In genomic region chr2:133120310-133120709, GRCh38 we compare ENCODE assay signal across 9 cellular contexts.
"Had no signal": no experiment of that assay in that cellular context is flagged by ENCODE, and none has a peak within 500 bp of the region (broad histone marks: within the 10 kb centered on the region; RNA-seq: fewer than 3 reads in every experiment).

No MANE protein-coding gene starts in this region.

- DNase-seq: GM23248, GOT3, H7, H9, HCEC 1CT, HFFc6 had no signal

- H3K9me3 ChIP-seq: HAP-1 had no signal

- H3K4me3 ChIP-seq: GM23248, GM23338, HAP-1 had no signal

- H3K36me3 ChIP-seq: HAP-1 had no signal

- H3K4me1 ChIP-seq: HAP-1 had no signal

- H3K27ac ChIP-seq: GM23248 had no signal

- ATAC-seq: GM23338, HCT116 had no signal
